2 cellular contexts compared by ENCODE assay signal in genomic region chr9:135714242-135715055, GRCh38.
TF ChIP-seq lines count a peak whose summit lies in the region.

No MANE protein-coding gene starts in this region.

TF ChIP-seq in A549, 52 proteins besides CTCF, POLR2A, EP300 and RAD21:
- TF ChIP-seq ZFP36 (IDR thresholded peaks at IDR 0.05; ENCODE audit: borderline replicate concordance, partially characterized antibody) (no peak), RFX5 (IDR thresholded peaks at IDR 0.05) (no peak), NR3C1 (IDR thresholded peaks at IDR 0.05) (no peak), EHF (CRISPR knock-in tag; IDR thresholded peaks at IDR 0.05) (no peak), ZNF302 (CRISPR knock-in tag; IDR thresholded peaks at IDR 0.05) (no peak), CBX8 (IDR thresholded peaks at IDR 0.05) (no peak), REST (IDR thresholded peaks at IDR 0.05) (peak; percentile 75; the same call in 1 of the 2 replicates), ELK1 (IDR thresholded peaks at IDR 0.05; ENCODE audit: low read depth, low read length) (no peak)

TF ChIP-seq in GM23338, 12 proteins besides CTCF, POLR2A, EP300 and RAD21:
- no peak for TF ChIP-seq ZNF114 (CRISPR knock-in tag; IDR thresholded peaks at IDR 0.05)
- TF ChIP-seq REST (IDR thresholded peaks at IDR 0.05; ENCODE audit: unreplicated experiment), result peak; percentile 83
